Comparison of ENCODE assay signal across 17 cellular contexts in genomic region chr10:75770634-75771081, GRCh38.
DNase-seq lines count a peak whose midpoint lies in the region; ATAC-seq and TF ChIP-seq lines count a peak whose summit lies in the region.
"Had no signal": no experiment of that assay in that cellular context is flagged by ENCODE, and none has a peak within 500 bp of the region (broad histone marks: within the 10 kb centered on the region; RNA-seq: fewer than 3 reads in every experiment).

No MANE protein-coding gene starts in this region.

- H3K27me3 Mint-ChIP-seq in neural progenitor cell (ENCODE audit: insufficient read depth, low read depth), result peaks cover 8% of the 10 kb centered on the region

- no peaks in the 10 kb centered on the region for H3K36me3 ChIP-seq in adipocyte (ENCODE audit: control insufficient read depth, insufficient read depth, low read length, severe bottlenecking)
- no peaks in the 10 kb centered on the region for H3K36me3 ChIP-seq in neural progenitor cell
- no peaks in the 10 kb centered on the region for H3K36me3 ChIP-seq in aorta (ENCODE audit: control insufficient read depth in 1 of 2, insufficient read depth in 2 of 2, low read length in 1 of 2)
- H3K36me3 ChIP-seq: breast epithelium, uterus had no signal

- H3K9me3 ChIP-seq in adipocyte (ENCODE audit: control insufficient read depth, low read length) (no peaks in the 10 kb centered on the region), neural progenitor cell (ENCODE audit: low read depth) (no peaks in the 10 kb centered on the region), aorta (ENCODE audit: control insufficient read depth, low read length) (no peaks in the 10 kb centered on the region)
- H3K9me3 ChIP-seq: breast epithelium, uterus had no signal

- DNase-seq in adipocyte (ENCODE audit: low read depth) (no peak), fibroblast of pulmonary artery (ENCODE audit: low read depth) (peak; percentile 12), neural progenitor cell (ENCODE audit: low spot score) (no peak), aorta (no peak), NK-92 (lab: John Stamatoyannopoulos, UW; ENCODE audit: unreplicated experiment) (no peak), DMS 273 treated with DMSO at 0.1 percent for 48 hours (lab: John Stamatoyannopoulos, UW) (no peak)
- DNase-seq: activated naive CD8-positive, alpha-beta T cell treated with anti-CD3 and anti-CD28 coated beads, Interleukin-2, amount 10 ng/mL, durations not matched to agents 7 days and 5 days; Kasumi-1; NCI-H1092 treated with DMSO at 0.1 percent for 48 hours; NCI-H748 treated with DMSO at 0.1 percent for 48 hours; nucleus accumbens; small intestine; stimulated activated CD4-positive, alpha-beta T cell treated with anti-CD3 and anti-CD28 coated beads, Interleukin-4, amount 100 ng/mL, for 1 hour; uterus had no signal

- no peaks in the 10 kb centered on the region for H3K27me3 ChIP-seq in adipocyte (replicated peaks; ENCODE audit: control insufficient read depth, insufficient read depth, low read length)
- H3K27me3 ChIP-seq in neural progenitor cell, result no peaks in the 10 kb centered on the region
- H3K27me3 ChIP-seq in aorta (ENCODE audit: control insufficient read depth in 1 of 2, insufficient read depth in 2 of 2, low read length in 1 of 2), result no peaks in the 10 kb centered on the region
- H3K27me3 ChIP-seq: breast epithelium, uterus had no signal

- H3K4me3 ChIP-seq in adipocyte (ENCODE audit: low read length) (peak overlapping the region; percentile 71), fibroblast of pulmonary artery (replicated peaks; ENCODE audit: low read depth, low read length) (no peak overlapping the region), neural progenitor cell (no peak overlapping the region), aorta (ENCODE audit: low read length in 2 of 2) (no peak overlapping the region)
- H3K4me3 ChIP-seq: breast epithelium, uterus had no signal

- H3F3A ChIP-seq in neural progenitor cell (ENCODE audit: low read depth), result no peaks in the 10 kb centered on the region

- H3K4me2 ChIP-seq in neural progenitor cell, result no peak overlapping the region

- peak; percentile 84 for ATAC-seq in aorta (ENCODE audit: low FRiP score)
- no peak for ATAC-seq in HG02588 (IDR thresholded peaks at IDR 0.05; ENCODE audit: unreplicated experiment)

- 88 to 95% methylated on average over 7 of the region's 7 CpGs for WGBS in aorta, 2 donors

- no peaks in the 10 kb centered on the region for H3K36me3 Mint-ChIP-seq in neural progenitor cell

- H3K9me3 Mint-ChIP-seq in neural progenitor cell, result peaks cover 2% of the 10 kb centered on the region
- H3K9me3 Mint-ChIP-seq: activated naive CD8-positive, alpha-beta T cell treated with anti-CD3 and anti-CD28 coated beads, Interleukin-2, amount 10 ng/mL, durations not matched to agents 7 days and 5 days; activated T-helper 1 cell treated with anti-CD3 and anti-CD28 coated beads, Interleukin-12 subunit alpha, Interleukin-12 subunit beta, Interleukin-2, Interleukin-4 antibody, amounts not matched to agents 30 ng/mL and 10 ng/mL and 1 ng/mL, durations not matched to agents 14 hours and 24 hours and 36 hours had no signal

- no peak overlapping the region for H3K4me3 Mint-ChIP-seq in neural progenitor cell
- H3K4me3 Mint-ChIP-seq: activated T-helper 1 cell treated with anti-CD3 and anti-CD28 coated beads, Interleukin-12 subunit alpha, Interleukin-12 subunit beta, Interleukin-2, Interleukin-4 antibody, amounts not matched to agents 30 ng/mL and 10 ng/mL and 1 ng/mL, durations not matched to agents 14 hours and 24 hours and 36 hours had no signal

- H2AFZ ChIP-seq in neural progenitor cell (replicated peaks), result peak overlapping the region; percentile 26

- no peaks in the 10 kb centered on the region for H3K79me2 ChIP-seq in neural progenitor cell (ENCODE audit: low read depth)

- peak overlapping the region; percentile 80 for H3K9ac ChIP-seq in adipocyte (ENCODE audit: low read length)
- no peak overlapping the region for H3K9ac ChIP-seq in neural progenitor cell

- no peak overlapping the region for H3K27ac ChIP-seq in neural progenitor cell
- H3K27ac ChIP-seq in aorta (ENCODE audit: low read depth in 1 of 2, low read length in 2 of 2), result no peak overlapping the region
- H3K27ac ChIP-seq: breast epithelium had no signal

- H3K27ac Mint-ChIP-seq in neural progenitor cell, result no peak overlapping the region
- H3K27ac Mint-ChIP-seq: activated T-helper 1 cell treated with anti-CD3 and anti-CD28 coated beads, Interleukin-12 subunit alpha, Interleukin-12 subunit beta, Interleukin-2, Interleukin-4 antibody, amounts not matched to agents 30 ng/mL and 10 ng/mL and 1 ng/mL, durations not matched to agents 14 hours and 24 hours and 36 hours had no signal

- H4K20me1 ChIP-seq in neural progenitor cell (ENCODE audit: low read depth), result no peaks in the 10 kb centered on the region

- intact Hi-C loops in aorta (cut with DNase I), result no loop called here

- H3K4me1 ChIP-seq in adipocyte (ENCODE audit: control insufficient read depth, insufficient read depth, low read length), result peaks cover 52% of the 10 kb centered on the region
- H3K4me1 ChIP-seq in neural progenitor cell, result peaks cover 6% of the 10 kb centered on the region
- no peaks in the 10 kb centered on the region for H3K4me1 ChIP-seq in aorta (ENCODE audit: control insufficient read depth in 1 of 2, insufficient read depth in 2 of 2, low read length in 2 of 2)
- H3K4me1 ChIP-seq: breast epithelium, uterus had no signal

- peaks cover 10% of the 10 kb centered on the region for H3K4me1 Mint-ChIP-seq in neural progenitor cell

- TF ChIP-seq CTCF in fibroblast of pulmonary artery (IDR thresholded peaks at IDR 0.05; ENCODE audit: low read length, missing control alignments) (no peak), neural progenitor cell (IDR thresholded peaks at IDR 0.05) (no peak)
